Comparison of ENCODE assay signal across 1 cellular context in the genomic region with DNA sequence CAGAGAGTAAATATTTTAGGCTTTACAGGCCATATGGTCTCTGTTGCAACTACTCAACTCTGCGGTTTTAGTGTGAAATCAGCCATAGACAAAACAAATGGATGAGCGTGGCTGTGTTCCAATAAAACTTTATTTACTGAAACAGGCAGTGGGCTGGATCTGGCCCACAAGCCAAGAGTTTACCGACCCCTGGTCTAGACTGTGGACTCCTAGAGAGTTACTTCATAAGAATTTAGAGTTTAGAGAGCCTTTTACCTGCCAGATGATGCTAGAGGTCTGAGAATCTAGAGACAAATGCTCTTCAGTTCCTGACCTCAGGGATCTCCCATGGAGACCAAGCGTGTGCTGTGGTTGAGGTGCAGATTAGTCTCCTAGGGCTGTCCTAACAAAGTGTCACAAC.
TF ChIP-seq lines count a peak whose summit lies in the region.

No MANE protein-coding gene starts in this region.

TF ChIP-seq in GM23338, 12 proteins besides CTCF, POLR2A, EP300 and RAD21 (continued from another document):
- TF ChIP-seq STAT1 (IDR thresholded peaks at IDR 0.05; ENCODE audit: unreplicated experiment) = no peak
- no peak for TF ChIP-seq EZH2phosphoT487 (IDR thresholded peaks at IDR 0.05; ENCODE audit: unreplicated experiment)
- TF ChIP-seq ZNF331 (CRISPR knock-in tag; IDR thresholded peaks at IDR 0.05; ENCODE audit: low read depth) = no peak
- TF ChIP-seq, protein P1, sequence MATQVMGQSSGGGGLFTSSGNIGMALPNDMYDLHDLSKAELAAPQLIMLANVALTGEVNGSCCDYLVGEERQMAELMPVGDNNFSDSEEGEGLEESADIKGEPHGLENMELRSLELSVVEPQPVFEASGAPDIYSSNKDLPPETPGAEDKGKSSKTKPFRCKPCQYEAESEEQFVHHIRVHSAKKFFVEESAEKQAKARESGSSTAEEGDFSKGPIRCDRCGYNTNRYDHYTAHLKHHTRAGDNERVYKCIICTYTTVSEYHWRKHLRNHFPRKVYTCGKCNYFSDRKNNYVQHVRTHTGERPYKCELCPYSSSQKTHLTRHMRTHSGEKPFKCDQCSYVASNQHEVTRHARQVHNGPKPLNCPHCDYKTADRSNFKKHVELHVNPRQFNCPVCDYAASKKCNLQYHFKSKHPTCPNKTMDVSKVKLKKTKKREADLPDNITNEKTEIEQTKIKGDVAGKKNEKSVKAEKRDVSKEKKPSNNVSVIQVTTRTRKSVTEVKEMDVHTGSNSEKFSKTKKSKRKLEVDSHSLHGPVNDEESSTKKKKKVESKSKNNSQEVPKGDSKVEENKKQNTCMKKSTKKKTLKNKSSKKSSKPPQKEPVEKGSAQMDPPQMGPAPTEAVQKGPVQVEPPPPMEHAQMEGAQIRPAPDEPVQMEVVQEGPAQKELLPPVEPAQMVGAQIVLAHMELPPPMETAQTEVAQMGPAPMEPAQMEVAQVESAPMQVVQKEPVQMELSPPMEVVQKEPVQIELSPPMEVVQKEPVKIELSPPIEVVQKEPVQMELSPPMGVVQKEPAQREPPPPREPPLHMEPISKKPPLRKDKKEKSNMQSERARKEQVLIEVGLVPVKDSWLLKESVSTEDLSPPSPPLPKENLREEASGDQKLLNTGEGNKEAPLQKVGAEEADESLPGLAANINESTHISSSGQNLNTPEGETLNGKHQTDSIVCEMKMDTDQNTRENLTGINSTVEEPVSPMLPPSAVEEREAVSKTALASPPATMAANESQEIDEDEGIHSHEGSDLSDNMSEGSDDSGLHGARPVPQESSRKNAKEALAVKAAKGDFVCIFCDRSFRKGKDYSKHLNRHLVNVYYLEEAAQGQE (IDR thresholded peaks at IDR 0.05; ENCODE audit: unreplicated experiment) = no peak
- TF ChIP-seq EZH2 (IDR thresholded peaks at IDR 0.05; ENCODE audit: low read depth, unreplicated experiment) = no peak
- TF ChIP-seq CREB1 (CRISPR knock-in tag; IDR thresholded peaks at IDR 0.05; ENCODE audit: low read depth) = no peak
- no peak for TF ChIP-seq JUNB (IDR thresholded peaks at IDR 0.05; ENCODE audit: unreplicated experiment)
TF ChIP-seq in GM23338: peak in this region for 0.
